Comparison of ENCODE assay signal across 11 cellular contexts in genomic region chr2:159089543-159089942, GRCh38.
DNase-seq lines count a peak whose midpoint lies in the region; ATAC-seq, FAIRE-seq and TF ChIP-seq lines count a peak whose summit lies in the region.
"Had no signal": no experiment of that assay in that cellular context is flagged by ENCODE, and none has a peak within 500 bp of the region (broad histone marks: within the 10 kb centered on the region; RNA-seq: fewer than 3 reads in every experiment).

No MANE protein-coding gene starts in this region.

- H3K9ac ChIP-seq in mammary epithelial cell (ENCODE audit: insufficient read depth, low read length) = no peak overlapping the region
- H3K9ac ChIP-seq in keratinocyte (ENCODE audit: control insufficient read depth, extremely low read depth, insufficient read depth, low read length) = peak overlapping the region; percentile 12
- H3K9ac ChIP-seq in skeletal muscle tissue (ENCODE audit: low read depth in 1 of 3, low read length in 3 of 3) = peak overlapping the region in 1 of 3 donors; percentile 2

- intact Hi-C loops in mammary epithelial cell (cut with micrococcal nuclease) = no loop called here

- CTCF ChIA-PET in mammary epithelial cell (lab: Charles Lee; ENCODE audit: low non-redundant PET) = no interaction called here

- in situ Hi-C loops in mammary epithelial cell (cut with MboI; ENCODE audit: low sequenced_read_pairs in 2 of 2) = no loop called here

- H3K79me2 ChIP-seq in mammary epithelial cell (ENCODE audit: insufficient read depth, low read length) (peaks cover 84% of the 10 kb centered on the region), keratinocyte (ENCODE audit: control insufficient read depth, insufficient read depth, low read length) (peaks cover 53% of the 10 kb centered on the region)

- H3K36me3 ChIP-seq in mammary epithelial cell (ENCODE audit: insufficient read depth, low read length) (no peaks in the 10 kb centered on the region), keratinocyte (ENCODE audit: control insufficient read depth in 2 of 2, extremely low read depth in 1 of 2, insufficient read depth in 2 of 2, low read length in 2 of 2) (peaks cover 0 to 4% of the 10 kb centered on the region in 2 experiments), skeletal muscle tissue (ENCODE audit: control insufficient read depth in 3 of 3, insufficient read depth in 3 of 3, low read length in 3 of 3) (no peaks in the 10 kb centered on the region)

- H3K4me2 ChIP-seq in mammary epithelial cell (ENCODE audit: insufficient read depth, low read depth, low read length) (no peak overlapping the region), keratinocyte (ENCODE audit: control insufficient read depth, extremely low read depth, insufficient read depth, low read depth, low read length) (peak overlapping the region; percentile 72)

- peak overlapping the region; percentile 51 for H3K27ac ChIP-seq in C4-2B
- H3K27ac ChIP-seq in mammary epithelial cell (ENCODE audit: insufficient read depth, low read depth, low read length) = peak overlapping the region; percentile 13
- H3K27ac ChIP-seq in keratinocyte (ENCODE audit: control insufficient read depth, insufficient read depth, low read length) = peak overlapping the region; percentile 72
- H3K27ac ChIP-seq in skeletal muscle tissue (ENCODE audit: low read depth, low read length) = peak overlapping the region; percentile 39

- no peaks in the 10 kb centered on the region for H3K27me3 ChIP-seq in mammary epithelial cell (ENCODE audit: insufficient read depth, low read length)
- no peaks in the 10 kb centered on the region for H3K27me3 ChIP-seq in keratinocyte (ENCODE audit: control insufficient read depth, extremely low read depth, insufficient read depth, low read length)
- H3K27me3 ChIP-seq in skeletal muscle tissue (ENCODE audit: control insufficient read depth in 3 of 3, insufficient read depth in 3 of 3, low read length in 3 of 3) = no peaks in the 10 kb centered on the region

- peaks cover 48% of the 10 kb centered on the region for H3K4me1 ChIP-seq in mammary epithelial cell (ENCODE audit: insufficient read depth, low read length)
- peaks cover 66% of the 10 kb centered on the region for H3K4me1 ChIP-seq in keratinocyte (ENCODE audit: control insufficient read depth, extremely low read depth, insufficient read depth, low read length)
- peaks cover 38 to 41% (median 41%) of the 10 kb centered on the region in 3 donors for H3K4me1 ChIP-seq in skeletal muscle tissue (ENCODE audit: control insufficient read depth in 3 of 3, insufficient read depth in 3 of 3, low read length in 3 of 3)

- no peaks in the 10 kb centered on the region for H4K20me1 ChIP-seq in mammary epithelial cell (ENCODE audit: insufficient read depth, low read length)
- no peaks in the 10 kb centered on the region for H4K20me1 ChIP-seq in keratinocyte (ENCODE audit: control insufficient read depth, extremely low read depth, insufficient read depth, low read length)

- H3K9me1 ChIP-seq in keratinocyte (ENCODE audit: control insufficient read depth, extremely low read depth, insufficient read depth, low read length) = peaks cover 4% of the 10 kb centered on the region

- no peak overlapping the region for H3K4me3 ChIP-seq in mammary epithelial cell (replicated peaks in 1 of 3; ENCODE audit: insufficient read depth in 1 of 3, low read depth in 2 of 3, low read length in 3 of 3)
- H3K4me3 ChIP-seq in keratinocyte (ENCODE audit: control insufficient read depth in 2 of 3, extremely low read depth in 1 of 3, insufficient read depth in 2 of 3, low read depth in 1 of 3, low read length in 3 of 3) = no peak overlapping the region
- no peak overlapping the region for H3K4me3 ChIP-seq in skeletal muscle tissue (ENCODE audit: low read length in 3 of 3)

- H3K9me3 ChIP-seq in mammary epithelial cell (replicated peaks; ENCODE audit: insufficient read depth, low read length) (no peaks in the 10 kb centered on the region), keratinocyte (ENCODE audit: control insufficient read depth, low read depth, low read length) (no peaks in the 10 kb centered on the region), skeletal muscle tissue (ENCODE audit: control insufficient read depth in 3 of 3, low read length in 3 of 3) (no peaks in the 10 kb centered on the region)

- WGBS in mammary epithelial cell (ENCODE audit: low coverage, missing lambda C conversion rate) = 33% methylated on average over 3 of the region's 3 CpGs

- no peak for ATAC-seq in GM21737 (IDR thresholded peaks at IDR 0.05; ENCODE audit: unreplicated experiment)
- ATAC-seq in stimulated activated naive CD8-positive, alpha-beta T cell treated with anti-CD3 and anti-CD28 coated beads, Interleukin-15, Interleukin-2, amounts not matched to agents 100 U/mL and 50 U/mL, for 24 hours = no peak

- dilution Hi-C loops in mammary epithelial cell (cut with HindIII; ENCODE audit: low sequenced_read_pairs) = no loop called here
- dilution Hi-C loops in keratinocyte (cut with MboI; ENCODE audit: extremely low pct_ligation_motif_present, low sequenced_read_pairs) = no loop called here

- H2AFZ ChIP-seq in mammary epithelial cell (ENCODE audit: low read depth, low read length) (no peak overlapping the region), keratinocyte (ENCODE audit: control insufficient read depth, low read length) (no peak overlapping the region)

- DNase-seq in mammary epithelial cell = no peak
- DNase-seq in keratinocyte (ENCODE audit: low read depth, low spot score) = no peak
- no peak for DNase-seq in D721Med (ENCODE audit: insufficient read length, low spot score)
- DNase-seq in AG20443 (ENCODE audit: low spot score) = no peak
- no peak for DNase-seq in stimulated activated naive CD8-positive, alpha-beta T cell treated with anti-CD3 and anti-CD28 coated beads, Interleukin-15, Interleukin-2, amounts not matched to agents 100 U/mL and 50 U/mL, for 24 hours
- DNase-seq: activated T-cell treated with anti-CD3 and anti-CD28 coated beads, Interleukin-2, amount 50 U/mL, for 1 hour; NCI-H2029 had no signal

- BruUV-seq in mammary epithelial cell (replicated peaks; lab: Mats Ljungman, UMichigan) = no TSS peak

- FAIRE-seq in keratinocyte (lab: Jason Lieb, UNC) = peak; percentile 32
- no peak for FAIRE-seq in D721Med (lab: Jason Lieb, UNC)
- FAIRE-seq: urothelium cell line had no signal

- TF ChIP-seq CTCF in C4-2B (conservative IDR thresholded peaks at IDR 0.05) (no peak), mammary epithelial cell (conservative IDR thresholded peaks at IDR 0.05 in 1 of 2, IDR thresholded peaks at IDR 0.05 in 1 of 2; ENCODE audit: extremely low read depth in 1 of 2, insufficient read depth in 1 of 2, low read depth in 1 of 2, low read length in 2 of 2) (no peak), keratinocyte (optimal IDR thresholded peaks at IDR 0.05 in 1 of 3, IDR thresholded peaks at IDR 0.05 in 1 of 3, conservative IDR thresholded peaks at IDR 0.05 in 1 of 3; ENCODE audit: extremely low read depth in 1 of 3, insufficient read depth in 2 of 3, low read length in 3 of 3) (no peak), D721Med (IDR thresholded peaks at IDR 0.05; ENCODE audit: insufficient read depth, missing control alignments) (no peak)

Comparison
In these comparisons a context has a peak if more than half of its experiments do, and no peak if none do; other contexts are left out.
1. H3K27ac ChIP-seq: peak in every context shown above with its lines; median percentile 72 in keratinocyte; 51 in C4-2B; 39 in skeletal muscle tissue; 13 in mammary epithelial cell.